In genomic region chr2:85132834-85133637, GRCh38 we compare ENCODE assay signal across 8 cellular contexts. TPM values are rescaled to one million over a fixed set of nuclear protein-coding genes. Genes with fewer than 3 reads are reported as not detected.
DNase-seq lines count a peak whose midpoint lies in the region; ATAC-seq and TF ChIP-seq lines count a peak whose summit lies in the region.

A gene with protein sequence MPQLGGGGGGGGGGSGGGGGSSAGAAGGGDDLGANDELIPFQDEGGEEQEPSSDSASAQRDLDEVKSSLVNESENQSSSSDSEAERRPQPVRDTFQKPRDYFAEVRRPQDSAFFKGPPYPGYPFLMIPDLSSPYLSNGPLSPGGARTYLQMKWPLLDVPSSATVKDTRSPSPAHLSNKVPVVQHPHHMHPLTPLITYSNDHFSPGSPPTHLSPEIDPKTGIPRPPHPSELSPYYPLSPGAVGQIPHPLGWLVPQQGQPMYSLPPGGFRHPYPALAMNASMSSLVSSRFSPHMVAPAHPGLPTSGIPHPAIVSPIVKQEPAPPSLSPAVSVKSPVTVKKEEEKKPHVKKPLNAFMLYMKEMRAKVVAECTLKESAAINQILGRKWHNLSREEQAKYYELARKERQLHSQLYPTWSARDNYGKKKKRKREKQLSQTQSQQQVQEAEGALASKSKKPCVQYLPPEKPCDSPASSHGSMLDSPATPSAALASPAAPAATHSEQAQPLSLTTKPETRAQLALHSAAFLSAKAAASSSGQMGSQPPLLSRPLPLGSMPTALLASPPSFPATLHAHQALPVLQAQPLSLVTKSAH (plus strand): TSS chr2:85133392. CDS start chr2:85133685, 293 bp downstream.

- H3K27ac Mint-ChIP-seq in mesothelial cell of epicardium = peak within 1 kb of the TSS; percentile 88

- no peaks in the 10 kb centered on the region for H3K36me3 ChIP-seq in ACC112 (ENCODE audit: insufficient read depth, low read length)
- H3K36me3 ChIP-seq in thymus (ENCODE audit: control insufficient read depth, insufficient read depth) = no peaks in the 10 kb centered on the region

- peak within 1 kb of the TSS; percentile 88 for H3K4me3 Mint-ChIP-seq in mesothelial cell of epicardium

- peak; percentile 36 for DNase-seq in NCI-H146 treated with DMSO at 0.1 percent for 48 hours (lab: John Stamatoyannopoulos, UW; ENCODE audit: unreplicated experiment)
- peak; percentile 73 for DNase-seq in activated CD8-positive, alpha-beta memory T cell treated with anti-CD3 and anti-CD28 coated beads, Interleukin-2, amount 50 U/mL, for 48 hours
- DNase-seq in mesothelial cell of epicardium (ENCODE audit: low spot score in 2 of 2, unreplicated experiment in 2 of 2) = peak; percentile 88 to 96

- peaks cover 15% of the 10 kb centered on the region for H3K4me1 Mint-ChIP-seq in mesothelial cell of epicardium

- 1% methylated on average over 91 of the region's 91 CpGs for WGBS in thymus

- H3K4me3 ChIP-seq in ACC112 (ENCODE audit: low read depth, low read length) = peak within 1 kb of the TSS; percentile 89
- H3K4me3 ChIP-seq in thymus (ENCODE audit: low read length) = peak within 1 kb of the TSS; percentile 54

- TF ChIP-seq CTCF in GM12873 (IDR thresholded peaks at IDR 0.05; ENCODE audit: insufficient read depth, low read depth, low read length, missing control alignments) (peak; percentile 41), mesothelial cell of epicardium (IDR thresholded peaks at IDR 0.05; ENCODE audit: unreplicated experiment) (peak; percentile 86)

- H3K36me3 Mint-ChIP-seq in mesothelial cell of epicardium = no peaks in the 10 kb centered on the region

- no peaks in the 10 kb centered on the region for H3K79me2 ChIP-seq in ACC112 (ENCODE audit: control insufficient read depth, insufficient read depth, low read length, unreplicated experiment)

- H3K9me3 Mint-ChIP-seq in mesothelial cell of epicardium = no peaks in the 10 kb centered on the region

- peak within 1 kb of the TSS; percentile 97 for H2AFZ ChIP-seq in ACC112 (ENCODE audit: low read length, unreplicated experiment)

- peak; percentile 85 for ATAC-seq in esophagus mucosa
- ATAC-seq in HG03097 (IDR thresholded peaks at IDR 0.05; ENCODE audit: low FRiP score, unreplicated experiment) = no peak

- H3K27ac ChIP-seq in ACC112 (ENCODE audit: low read depth, low read length) (no peak within 1 kb of the TSS), thymus (ENCODE audit: low read depth) (peak within 1 kb of the TSS; percentile 65)

- no peaks in the 10 kb centered on the region for H3K9me3 ChIP-seq in thymus (ENCODE audit: control insufficient read depth)

- peaks cover 5% of the 10 kb centered on the region; the same call in 1 of the 2 replicates for H3K27me3 ChIP-seq in ACC112 (ENCODE audit: insufficient read depth, low read length)
- peaks cover 52% of the 10 kb centered on the region for H3K27me3 ChIP-seq in thymus (ENCODE audit: control insufficient read depth, insufficient read depth)

- no peaks in the 10 kb centered on the region for H3K27me3 Mint-ChIP-seq in mesothelial cell of epicardium (ENCODE audit: low read depth)

- no peaks in the 10 kb centered on the region for H3K4me1 ChIP-seq in ACC112 (ENCODE audit: control insufficient read depth, insufficient read depth, low read length, unreplicated experiment)
- peaks cover 2% of the 10 kb centered on the region for H3K4me1 ChIP-seq in thymus (ENCODE audit: control insufficient read depth, insufficient read depth, low read length)

RNA-seq across cellular contexts. Expression of the gene that starts here (rescaled TPM):
- total RNA-seq in esophagus mucosa (4.5 TPM), mesothelial cell of epicardium (44.4 to 48.3 TPM (median 45.7 TPM) in 3 replicates)
- polyA plus RNA-seq in thymus = 6.6 TPM

Comparison
In these comparisons a context has a peak if more than half of its experiments do, and no peak if none do; other contexts are left out.
1. DNase-seq: peak in every context shown above with its lines; median percentile 92 in mesothelial cell of epicardium; 73 in activated CD8-positive, alpha-beta memory T cell treated with anti-CD3 and anti-CD28 coated beads, Interleukin-2, amount 50 U/mL, for 48 hours; 36 in NCI-H146 treated with DMSO at 0.1 percent for 48 hours.